ENCODE assay signal across 20 cellular contexts in the genomic region with DNA sequence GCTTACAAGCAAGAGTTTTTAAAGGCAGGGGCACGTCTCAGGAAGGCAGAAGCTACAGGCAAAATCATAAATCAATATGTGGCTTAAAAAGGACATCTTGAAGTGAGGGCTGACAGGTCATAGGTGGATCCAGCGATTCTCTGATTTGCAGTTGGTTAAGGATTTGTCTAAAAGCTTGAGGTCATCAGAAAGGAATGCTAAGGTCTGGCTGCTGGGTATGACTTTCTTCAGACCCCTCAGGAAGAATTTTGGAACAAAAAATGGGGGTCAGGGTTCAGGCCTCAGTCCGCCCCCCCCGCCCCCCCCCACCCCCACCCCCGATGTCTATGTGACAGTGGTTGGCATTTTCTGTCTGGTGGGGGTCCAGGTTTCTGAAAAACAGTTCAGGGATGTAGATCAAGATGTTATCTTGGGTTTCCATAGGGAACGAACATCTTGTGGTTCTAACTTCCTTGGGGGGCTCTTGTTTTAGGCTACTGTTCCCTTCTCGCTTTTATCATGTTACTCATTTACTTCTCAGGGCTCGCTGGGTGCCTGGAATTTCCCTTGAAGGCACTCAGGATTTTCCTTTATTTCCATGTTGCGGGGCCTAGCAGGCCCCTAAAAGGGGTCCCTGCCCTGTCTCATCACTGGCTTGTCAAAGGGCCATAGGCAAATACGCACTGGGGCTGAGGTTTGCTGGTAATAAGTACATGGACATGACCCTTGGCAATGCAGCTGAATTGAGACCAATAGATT.
DNase-seq lines count a peak whose midpoint lies in the region; ATAC-seq and TF ChIP-seq lines count a peak whose summit lies in the region.
"Had no signal": no experiment of that assay in that cellular context is flagged by ENCODE, and none has a peak within 500 bp of the region (broad histone marks: within the 10 kb centered on the region; RNA-seq: fewer than 3 reads in every experiment).

No MANE protein-coding gene starts in this region.

- H3K4me3 ChIP-seq in NT2/D1 (ENCODE audit: insufficient read length, low read depth) (no peak overlapping the region), right lobe of liver (no peak overlapping the region)
- H3K4me3 ChIP-seq: GM23248, PC-9, SJCRH30 had no signal

- peak; percentile 40 for DNase-seq in Daoy (ENCODE audit: low read depth)
- DNase-seq in NT2/D1 (ENCODE audit: low read depth, low spot score) = peak; percentile 27
- peak; percentile 77 for DNase-seq in left kidney (ENCODE audit: low read depth, low spot score)
- peak; percentile 49 for DNase-seq in renal cortical epithelial cell (ENCODE audit: low read depth)
- no peak for DNase-seq in stimulated activated CD4-positive, alpha-beta T cell treated with anti-CD3 and anti-CD28 coated beads, Interleukin-4, amount 100 ng/mL, for 4 hours
- no peak for DNase-seq in right lobe of liver
- DNase-seq: BE2C; CD4-positive, alpha-beta memory T cell; DMS153; GF-D8; GM23248; KG1; NCI-H1105 treated with DMSO at 0.1 percent for 48 hours; NCI-H1694; NCI-H345; NCI-H524 treated with DMSO at 0.1 percent for 48 hours; PC-9; SJCRH30 had no signal

- no peak for TF ChIP-seq POLR2A in right lobe of liver (IDR thresholded peaks at IDR 0.05)

- no peaks in the 10 kb centered on the region for H3K36me3 ChIP-seq in NT2/D1 (ENCODE audit: insufficient read depth, insufficient read length, low read length)
- H3K36me3 ChIP-seq in right lobe of liver = no peaks in the 10 kb centered on the region
- H3K36me3 ChIP-seq: BE2C, SJCRH30 had no signal

- H3K4me1 ChIP-seq in NT2/D1 (ENCODE audit: insufficient read depth, insufficient read length) = peaks cover 26% of the 10 kb centered on the region
- no peaks in the 10 kb centered on the region for H3K4me1 ChIP-seq in right lobe of liver
- H3K4me1 ChIP-seq: BE2C, SJCRH30 had no signal

- no peak overlapping the region for H3K9ac ChIP-seq in NT2/D1 (ENCODE audit: insufficient read length, low read depth)
- H3K9ac ChIP-seq: GM23248 had no signal

- no peak overlapping the region for H3K27ac ChIP-seq in right lobe of liver
- H3K27ac ChIP-seq: GM23248, PC-9, RWPE1, SJCRH30 had no signal

- ATAC-seq in GM18873 (IDR thresholded peaks at IDR 0.05; ENCODE audit: low FRiP score, unreplicated experiment) = no peak
- no peak for ATAC-seq in right lobe of liver

- no peaks in the 10 kb centered on the region for H3K9me3 ChIP-seq in NT2/D1 (ENCODE audit: insufficient read depth, low read length)
- H3K9me3 ChIP-seq in right lobe of liver = no peaks in the 10 kb centered on the region
- H3K9me3 ChIP-seq: BE2C, SJCRH30 had no signal

- intact Hi-C loops in right lobe of liver (cut with DNase I) = no loop called here

- WGBS in right lobe of liver (ENCODE audit: insufficient coverage, low coverage, low lambda C conversion rate, missing lambda C conversion rate) = 39% methylated on average over 8 of the region's 10 CpGs

- TF ChIP-seq CTCF in right lobe of liver (IDR thresholded peaks at IDR 0.05) = no peak

- H3K27me3 ChIP-seq in NT2/D1 (ENCODE audit: insufficient read depth, insufficient read length) (peaks cover 8% of the 10 kb centered on the region), right lobe of liver (no peaks in the 10 kb centered on the region)
- H3K27me3 ChIP-seq: BE2C had no signal

Comparison
In these comparisons a context has a peak if more than half of its experiments do, and no peak if none do; other contexts are left out.
1. DNase-seq: peak in Daoy (single experiment), NT2/D1 (single experiment), left kidney (single experiment) and renal cortical epithelial cell (single experiment); none in stimulated activated CD4-positive, alpha-beta T cell treated with anti-CD3 and anti-CD28 coated beads, Interleukin-4, amount 100 ng/mL, for 4 hours (0 of 2) and right lobe of liver (0 of 3).